9 cellular contexts compared by ENCODE assay signal in the genomic region with DNA sequence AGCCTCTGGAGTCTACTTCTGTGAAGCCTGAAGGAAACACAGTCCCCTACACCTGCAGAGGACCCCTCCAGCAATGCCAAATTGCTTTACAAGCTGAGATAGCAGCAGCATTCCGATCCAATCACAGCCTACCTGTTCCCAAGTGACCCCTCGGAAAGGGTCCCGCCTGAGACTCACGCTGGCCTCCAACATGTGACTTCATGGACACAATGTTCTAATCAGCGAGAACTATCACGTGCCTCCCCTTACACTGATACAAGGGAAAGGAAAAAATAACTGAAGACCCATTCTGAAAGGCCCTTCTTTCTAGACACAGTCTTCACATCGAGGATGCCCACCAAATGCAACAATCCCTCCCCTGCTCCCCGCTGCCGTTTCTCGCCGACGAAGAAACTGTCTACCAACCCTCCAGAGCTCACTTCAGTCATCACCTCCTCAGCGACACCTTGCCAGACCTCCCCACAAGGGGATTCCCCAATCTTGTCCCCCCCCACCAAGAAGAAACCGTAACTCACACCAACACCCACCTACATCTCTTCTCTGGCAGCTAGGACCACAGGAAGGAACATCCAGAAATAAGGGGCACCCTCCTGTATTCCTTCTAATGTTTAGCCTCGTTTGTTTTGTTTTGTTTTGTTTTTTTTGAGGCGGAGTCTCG. TPM values are rescaled to one million over a fixed set of nuclear protein-coding genes. Genes with fewer than 3 reads are reported as not detected.
A peak's percentile ranks its signal among the peaks of the same experiment; 100 is the strongest.
DNase-seq lines count a peak whose midpoint lies in the region; ATAC-seq and TF ChIP-seq lines count a peak whose summit lies in the region.
"Had no signal": no experiment of that assay in that cellular context is flagged by ENCODE, and none has a peak within 500 bp of the region (broad histone marks: within the 10 kb centered on the region; RNA-seq: fewer than 3 reads in every experiment).

No MANE protein-coding gene starts in this region.

- 84% methylated on average over 17 of the region's 17 CpGs for WGBS in suprapubic skin

- no peak for TF ChIP-seq POLR2A in suprapubic skin (IDR thresholded peaks at IDR 0.05)

- H3K27me3 Mint-ChIP-seq in activated naive CD4-positive, alpha-beta T cell treated with anti-CD3 and anti-CD28 coated beads, Interleukin-2, amount 50 U/mL, for 24 hours: no peaks in the 10 kb centered on the region
- H3K27me3 Mint-ChIP-seq in IgD-negative memory B cell (no peaks in the 10 kb centered on the region), endothelial cell (ENCODE audit: unreplicated experiment) (peaks cover 9% of the 10 kb centered on the region)

- no peaks in the 10 kb centered on the region for H3K36me3 ChIP-seq in suprapubic skin

- TF ChIP-seq EP300 in suprapubic skin (IDR thresholded peaks at IDR 0.05): no peak

- peak overlapping the region; percentile 64 for H3K4me3 Mint-ChIP-seq in activated naive CD4-positive, alpha-beta T cell treated with anti-CD3 and anti-CD28 coated beads, Interleukin-2, amount 50 U/mL, for 24 hours
- H3K4me3 Mint-ChIP-seq in IgD-negative memory B cell: peak overlapping the region in 2 of 4 donors; percentile 92 to 98
- H3K4me3 Mint-ChIP-seq in endothelial cell (ENCODE audit: unreplicated experiment): peak overlapping the region; percentile 74

- no peaks in the 10 kb centered on the region for H3K9me3 ChIP-seq in suprapubic skin

- no peak for ATAC-seq in HG02623 (IDR thresholded peaks at IDR 0.05; ENCODE audit: unreplicated experiment)
- ATAC-seq in HG03520 (IDR thresholded peaks at IDR 0.05; ENCODE audit: unreplicated experiment): no peak

- H3K27me3 ChIP-seq in suprapubic skin: no peaks in the 10 kb centered on the region

- peaks cover 1% of the 10 kb centered on the region for H3K36me3 Mint-ChIP-seq in activated naive CD4-positive, alpha-beta T cell treated with anti-CD3 and anti-CD28 coated beads, Interleukin-2, amount 50 U/mL, for 24 hours
- peaks cover 5% of the 10 kb centered on the region for H3K36me3 Mint-ChIP-seq in IgD-negative memory B cell
- H3K36me3 Mint-ChIP-seq in endothelial cell (ENCODE audit: low read depth, unreplicated experiment): no peaks in the 10 kb centered on the region

- no peak for DNase-seq in activated naive CD4-positive, alpha-beta T cell treated with anti-CD3 and anti-CD28 coated beads, Interleukin-2, amount 50 U/mL, for 16 hours
- no peak for DNase-seq in endothelial cell (ENCODE audit: low spot score)
- DNase-seq in suprapubic skin (ENCODE audit: low spot score in 2 of 2): no peak
- DNase-seq in C1 segment of cervical spinal cord (lab: John Stamatoyannopoulos, UW): no peak
- DNase-seq: occipital lobe had no signal

- TF ChIP-seq CTCF in endothelial cell (IDR thresholded peaks at IDR 0.05; ENCODE audit: unreplicated experiment) (no peak), suprapubic skin (IDR thresholded peaks at IDR 0.05) (no peak)

- H3K27ac Mint-ChIP-seq in activated naive CD4-positive, alpha-beta T cell treated with anti-CD3 and anti-CD28 coated beads, Interleukin-2, amount 50 U/mL, for 24 hours: peak overlapping the region; percentile 30
- H3K27ac Mint-ChIP-seq in IgD-negative memory B cell (peak overlapping the region; percentile 98 to 99 (median 98)), endothelial cell (ENCODE audit: unreplicated experiment) (no peak overlapping the region)

- H3K4me1 Mint-ChIP-seq in activated naive CD4-positive, alpha-beta T cell treated with anti-CD3 and anti-CD28 coated beads, Interleukin-2, amount 50 U/mL, for 24 hours: peaks cover 16% of the 10 kb centered on the region
- H3K4me1 Mint-ChIP-seq in IgD-negative memory B cell: peaks cover 18 to 27% (median 27%) of the 10 kb centered on the region in 3 donors
- peaks cover 4% of the 10 kb centered on the region for H3K4me1 Mint-ChIP-seq in endothelial cell (ENCODE audit: unreplicated experiment)

- peak overlapping the region; percentile 35 for H3K27ac ChIP-seq in suprapubic skin

- H3K4me1 ChIP-seq in suprapubic skin: peaks cover 30% of the 10 kb centered on the region

- H3K9me3 Mint-ChIP-seq in activated naive CD4-positive, alpha-beta T cell treated with anti-CD3 and anti-CD28 coated beads, Interleukin-2, amount 50 U/mL, for 24 hours: no peaks in the 10 kb centered on the region
- no peaks in the 10 kb centered on the region for H3K9me3 Mint-ChIP-seq in IgD-negative memory B cell
- no peaks in the 10 kb centered on the region for H3K9me3 Mint-ChIP-seq in endothelial cell (ENCODE audit: unreplicated experiment)

- peak overlapping the region; percentile 98 for H3K4me3 ChIP-seq in suprapubic skin

RNA-seq across cellular contexts. Expression of a gene that starts 1.8 kb away (rescaled TPM):
- polyA plus RNA-seq in IgD-negative memory B cell: 61.3 TPM
- total RNA-seq in endothelial cell (ENCODE audit: unreplicated experiment): 40.7 TPM
- 10 to 100 TPM; 13.7 to 35.1 (median 19.3) TPM for total RNA-seq in suprapubic skin

RNA-seq across cellular contexts. Expression of a gene that starts 42.2 kb away (rescaled TPM):
- 84.4 TPM for polyA plus RNA-seq in IgD-negative memory B cell
- total RNA-seq in endothelial cell (ENCODE audit: unreplicated experiment) (125 TPM), suprapubic skin (100 to 1,000 TPM; 136 to 158 (median 139) TPM)
